ENCODE assay signal across 13 cellular contexts in the genomic region with DNA sequence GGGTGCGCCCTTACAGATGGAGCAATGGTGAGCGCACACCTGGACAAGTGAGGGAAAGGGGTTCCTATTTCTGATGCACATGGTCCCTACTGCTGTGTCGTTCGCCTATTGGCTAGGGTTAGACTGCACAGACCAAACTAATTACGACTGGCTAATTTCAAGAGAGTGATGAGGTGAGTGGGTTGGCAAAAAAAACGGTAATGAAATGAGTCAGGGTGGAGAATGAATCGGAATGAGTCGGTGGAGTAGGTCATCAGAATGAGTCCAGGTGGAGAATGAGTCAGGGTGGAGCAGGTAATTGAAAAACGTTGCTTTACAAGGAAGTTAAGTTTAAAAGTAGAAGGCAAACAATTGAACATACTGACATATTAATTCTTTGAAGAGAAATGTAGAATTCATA.
DNase-seq lines count a peak whose midpoint lies in the region; TF ChIP-seq lines count a peak whose summit lies in the region.
"Had no signal": no experiment of that assay in that cellular context is flagged by ENCODE, and none has a peak within 500 bp of the region (broad histone marks: within the 10 kb centered on the region; RNA-seq: fewer than 3 reads in every experiment).

No MANE protein-coding gene starts in this region.

- no peaks in the 10 kb centered on the region for H3K9me3 ChIP-seq in WERI-Rb-1 (ENCODE audit: severe bottlenecking)

- no peaks in the 10 kb centered on the region for H3K36me3 ChIP-seq in WERI-Rb-1

- no peaks in the 10 kb centered on the region for H3K27me3 ChIP-seq in WERI-Rb-1 (ENCODE audit: insufficient read depth, low read depth, severe bottlenecking)

- H3K27ac ChIP-seq in WERI-Rb-1, result no peak overlapping the region

- in situ Hi-C loops in Caki2 (cut with HindIII; ENCODE audit: low pct_unique_long_range_greater_than_20kb, low sequenced_read_pairs), result no loop called here

- no peak overlapping the region for H3K4me3 ChIP-seq in WERI-Rb-1 (ENCODE audit: low read depth, low read length)
- H3K4me3 ChIP-seq: GM23338 had no signal

- TF ChIP-seq CTCF in WERI-Rb-1 (IDR thresholded peaks at IDR 0.05; ENCODE audit: low read depth, low read length), result no peak

- peak; percentile 40 for DNase-seq in A172 (ENCODE audit: low spot score)
- DNase-seq in Caki2 (ENCODE audit: low read depth), result peak; percentile 6
- peak; percentile 37 for DNase-seq in RKO (ENCODE audit: low spot score)
- peak; percentile 39 for DNase-seq in kidney glomerular epithelial cell (lab: John Stamatoyannopoulos, UW)
- no peak for DNase-seq in NCI-H1417 treated with DMSO at 0.1 percent for 48 hours (lab: John Stamatoyannopoulos, UW)
- DNase-seq in superior temporal gyrus (ENCODE audit: extremely low spot score), result no peak
- no peak for DNase-seq in WERI-Rb-1
- DNase-seq: activated CD4-positive, alpha-beta T cell treated with anti-CD3 and anti-CD28 coated beads, Interleukin-2, amount 50 U/mL, for 4 hours; GDM1; left cardiac atrium; naive thymus-derived CD8-positive, alpha-beta T cell; NCI-H524 treated with DMSO at 0.1 percent for 48 hours had no signal

Comparison
In these comparisons a context has a peak if more than half of its experiments do, and no peak if none do; other contexts are left out.
1. DNase-seq: peak in A172 (single experiment), Caki2 (single experiment), RKO (single experiment) and kidney glomerular epithelial cell (single experiment); none in NCI-H1417 treated with DMSO at 0.1 percent for 48 hours (single experiment), superior temporal gyrus (single experiment) and WERI-Rb-1 (single experiment).